11 cellular contexts compared by ENCODE assay signal in the genomic region with DNA sequence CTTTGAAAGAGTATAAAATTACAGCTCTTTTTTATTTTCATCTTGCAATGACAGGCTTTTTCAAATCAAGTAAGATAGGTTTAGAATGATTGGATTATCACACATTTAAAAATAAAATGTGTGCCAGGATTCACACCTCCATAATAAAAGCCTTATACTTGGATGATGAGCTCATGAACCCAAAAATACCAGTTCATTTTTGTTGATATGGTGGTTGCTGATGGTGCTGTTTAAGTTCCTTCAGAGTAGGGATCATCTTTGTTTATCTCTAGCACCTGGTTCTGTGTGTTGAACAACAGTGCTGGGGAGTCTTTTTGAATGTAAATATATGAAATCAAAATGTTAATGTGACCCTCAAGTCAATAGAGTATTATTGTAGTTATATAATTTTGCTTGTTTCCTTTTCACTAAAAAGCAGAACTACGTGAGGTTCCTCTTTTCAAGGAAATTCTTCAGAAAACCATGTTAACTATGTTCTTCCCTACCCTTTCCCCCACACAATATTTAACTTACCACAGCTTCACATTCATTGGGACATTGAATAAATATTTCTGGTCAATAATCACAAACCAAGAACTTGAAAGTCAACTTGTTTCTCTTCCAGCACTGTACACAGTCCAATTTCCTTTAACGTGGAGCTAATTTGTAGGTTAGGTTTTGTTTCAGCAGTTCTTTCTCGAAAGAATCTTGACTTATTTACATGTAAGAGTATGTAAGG.
DNase-seq lines count a peak whose midpoint lies in the region; ATAC-seq, FAIRE-seq and TF ChIP-seq lines count a peak whose summit lies in the region.
"Had no signal": no experiment of that assay in that cellular context is flagged by ENCODE, and none has a peak within 500 bp of the region (broad histone marks: within the 10 kb centered on the region; RNA-seq: fewer than 3 reads in every experiment).

No MANE protein-coding gene starts in this region.

- no peak for ATAC-seq in A549
- peak; percentile 42 for ATAC-seq in HG02884 (IDR thresholded peaks at IDR 0.05; ENCODE audit: unreplicated experiment)
- ATAC-seq in memory B cell (ENCODE audit: low read depth), result peak; percentile 85
- ATAC-seq in natural killer cell, result no peak
- ATAC-seq: stimulated activated naive CD8-positive, alpha-beta T cell treated with anti-CD3 and anti-CD28 coated beads, Interleukin-15, Interleukin-2, amounts not matched to agents 100 U/mL and 50 U/mL, for 24 hours had no signal

- POLR2A ChIA-PET in A549 (lab: Yijun Ruan, JAX), result no interaction called here

- DNase-seq in A549 (ENCODE audit: low read depth in 1 of 2, low spot score in 1 of 2), result no peak
- no peak for DNase-seq in memory B cell (ENCODE audit: low spot score in 2 of 2)
- no peak for DNase-seq in effector CD4-positive, alpha-beta T cell
- DNase-seq in natural killer cell, result no peak
- no peak for DNase-seq in activated CD8-positive, alpha-beta memory T cell treated with anti-CD3 and anti-CD28 coated beads, Interleukin-2, amount 50 U/mL, for 4 hours
- no peak for DNase-seq in NCI-H2196 treated with DMSO at 0.1 percent for 48 hours (lab: John Stamatoyannopoulos, UW; ENCODE audit: unreplicated experiment)
- DNase-seq: kidney glomerular epithelial cell; stimulated activated naive CD8-positive, alpha-beta T cell treated with anti-CD3 and anti-CD28 coated beads, Interleukin-15, Interleukin-2, amounts not matched to agents 100 U/mL and 50 U/mL, for 24 hours had no signal

- H3K4me3 Mint-ChIP-seq in memory B cell (peak overlapping the region; percentile 16), natural killer cell (no peak overlapping the region)

- no peak for FAIRE-seq in A549 (lab: Jason Lieb, UNC)

- no peak for TF ChIP-seq POLR2A in A549 (IDR thresholded peaks at IDR 0.05; ENCODE audit: low read length)

- peak overlapping the region; percentile 74 for H3K4me2 ChIP-seq in A549

- intact Hi-C loops in natural killer cell (cut with micrococcal nuclease), result no loop called here

- H3K4me1 Mint-ChIP-seq in memory B cell, result peaks cover 6% of the 10 kb centered on the region
- H3K4me1 Mint-ChIP-seq in natural killer cell, result no peaks in the 10 kb centered on the region

- no peaks in the 10 kb centered on the region for H3K9me3 Mint-ChIP-seq in memory B cell
- H3K9me3 Mint-ChIP-seq in natural killer cell, result peaks cover 0 to 3% of the 10 kb centered on the region in 2 donors

- no peak for TF ChIP-seq RAD21 in A549 (conservative IDR thresholded peaks at IDR 0.05 in 1 of 2, IDR thresholded peaks at IDR 0.05 in 1 of 2)

- TF ChIP-seq EP300 in A549 (IDR thresholded peaks at IDR 0.05), result no peak

- H3K4me3 ChIP-seq in A549, result no peak overlapping the region

- CTCF ChIA-PET in A549 (lab: Yijun Ruan, JAX), result no interaction called here

- no peak overlapping the region for H3K27ac ChIP-seq in A549
- peak overlapping the region; percentile 55 for H3K27ac ChIP-seq in VCaP
- H3K27ac ChIP-seq: epithelial cell of prostate had no signal

- TF ChIP-seq CTCF in A549 (IDR thresholded peaks at IDR 0.05) (no peak), VCaP (conservative IDR thresholded peaks at IDR 0.05) (no peak), natural killer cell (IDR thresholded peaks at IDR 0.05) (no peak)

- H3K9me3 ChIP-seq in A549, result no peaks in the 10 kb centered on the region

- H3K27ac Mint-ChIP-seq in memory B cell (peak overlapping the region; percentile 15), natural killer cell (no peak overlapping the region)

- 50% methylated on average over 3 of the region's 3 CpGs for WGBS in A549 (ENCODE audit: missing lambda C conversion rate)

- H3K4me1 ChIP-seq in A549, result peaks cover 14% of the 10 kb centered on the region; the same call in 1 of the 3 replicates

- H3K36me3 Mint-ChIP-seq in memory B cell (no peaks in the 10 kb centered on the region), natural killer cell (no peaks in the 10 kb centered on the region)

- H3K27me3 Mint-ChIP-seq in memory B cell (no peaks in the 10 kb centered on the region), natural killer cell (ENCODE audit: low read depth in 2 of 2) (no peaks in the 10 kb centered on the region)

TF ChIP-seq in A549, 52 proteins besides CTCF, POLR2A, EP300 and RAD21:
- TF ChIP-seq HMGXB4 (CRISPR knock-in tag; IDR thresholded peaks at IDR 0.05; ENCODE audit: borderline replicate concordance), result no peak
- TF ChIP-seq CHD4 (IDR thresholded peaks at IDR 0.05; ENCODE audit: borderline replicate concordance), result no peak
- no peak for TF ChIP-seq TFCP2L1 (CRISPR knock-in tag; IDR thresholded peaks at IDR 0.05)
- TF ChIP-seq, protein P1, sequence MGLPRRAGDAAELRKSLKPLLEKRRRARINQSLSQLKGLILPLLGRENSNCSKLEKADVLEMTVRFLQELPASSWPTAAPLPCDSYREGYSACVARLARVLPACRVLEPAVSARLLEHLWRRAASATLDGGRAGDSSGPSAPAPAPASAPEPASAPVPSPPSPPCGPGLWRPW (IDR thresholded peaks at IDR 0.05), result no peak

Comparison
In these comparisons a context has a peak if more than half of its experiments do, and no peak if none do; other contexts are left out.
1. ATAC-seq: peak in HG02884 (single experiment) and memory B cell (single experiment); none in A549 (0 of 2) and natural killer cell (0 of 3).